ENCODE assay signal across 12 cellular contexts in the genomic region with DNA sequence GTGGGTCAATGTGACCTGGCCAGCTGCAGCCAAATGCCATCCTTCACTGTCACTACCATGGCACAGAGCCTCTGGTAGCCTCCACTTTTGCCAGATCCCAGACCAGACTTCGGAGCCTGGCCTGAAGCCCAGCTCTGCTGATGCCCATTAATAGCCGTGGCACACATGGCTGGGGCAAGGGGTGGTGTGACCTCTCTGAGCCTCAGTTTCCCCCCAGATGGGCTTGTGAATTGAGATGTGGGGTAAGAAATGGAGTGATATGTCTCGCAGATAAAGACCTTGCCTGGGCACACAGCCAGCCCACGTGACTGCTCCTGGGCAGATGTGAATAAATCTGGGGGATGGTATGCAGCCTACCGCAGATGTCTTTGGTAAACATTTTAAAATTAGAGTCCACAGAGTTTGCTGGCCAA. TPM values are rescaled to one million over a fixed set of nuclear protein-coding genes. Genes with fewer than 3 reads are reported as not detected.
DNase-seq lines count a peak whose midpoint lies in the region; ATAC-seq, FAIRE-seq and TF ChIP-seq lines count a peak whose summit lies in the region.
"Had no signal": no experiment of that assay in that cellular context is flagged by ENCODE, and none has a peak within 500 bp of the region (broad histone marks: within the 10 kb centered on the region; RNA-seq: fewer than 3 reads in every experiment).

No MANE protein-coding gene starts in this region.

- POLR2A ChIA-PET in HepG2 (lab: Yijun Ruan, JAX), result no interaction called here

- no peaks in the 10 kb centered on the region for H4K20me1 ChIP-seq in HepG2 (ENCODE audit: insufficient read depth, low read length)

- TF ChIP-seq RAD21 in liver (IDR thresholded peaks at IDR 0.05) (peak in 1 of 2 donors; percentile 31), HepG2 (CRISPR knock-in tag; IDR thresholded peaks at IDR 0.05) (no peak)

- WGBS in liver, result 38% methylated on average over 5 of the region's 5 CpGs
- WGBS in HepG2 (ENCODE audit: low lambda C conversion rate), result 47% methylated on average over 5 of the region's 5 CpGs

- H3K9me3 ChIP-seq in liver (ENCODE audit: control insufficient read depth in 4 of 4, low read length in 3 of 4) (no peaks in the 10 kb centered on the region), HepG2 (ENCODE audit: low read length) (no peaks in the 10 kb centered on the region), uterus (no peaks in the 10 kb centered on the region)
- H3K9me3 ChIP-seq: pancreas had no signal

- TF ChIP-seq CTCF in liver (IDR thresholded peaks at IDR 0.05; ENCODE audit: low read depth, low read length, missing input control) (no peak), HepG2 (CRISPR knock-in tag; IDR thresholded peaks at IDR 0.05) (no peak), fibroblast of pulmonary artery (IDR thresholded peaks at IDR 0.05; ENCODE audit: low read length, missing control alignments) (no peak), uterus (IDR thresholded peaks at IDR 0.05) (no peak)

- no peaks in the 10 kb centered on the region for H3K79me2 ChIP-seq in HepG2 (ENCODE audit: insufficient read depth, low read length)

- FAIRE-seq in HepG2 (lab: Jason Lieb, UNC), result no peak
- FAIRE-seq: colon, pancreas had no signal

- CTCF ChIA-PET in HepG2 (lab: Yijun Ruan, JAX; ENCODE audit: low intra/inter-chr PET ratio, low total read pairs), result no interaction called here

- no peak for ATAC-seq in HepG2

- H3K4me2 ChIP-seq in HepG2 (ENCODE audit: low read depth, low read length), result no peak overlapping the region

- DNase-seq in HepG2 (ENCODE audit: low spot score) (no peak), NCI-H69 (lab: John Stamatoyannopoulos, UW) (peak; percentile 76), fibroblast of pulmonary artery (ENCODE audit: low read depth) (peak; percentile 37), uterus (peak; percentile 79 to 86), putamen (ENCODE audit: low spot score) (no peak), HuH-7.5 (ENCODE audit: low spot score) (no peak)
- DNase-seq in stimulated activated CD8-positive, alpha-beta memory T cell treated with anti-CD3 and anti-CD28 coated beads, Interleukin-4, amount 100 ng/mL, for 48 hours, result no peak
- DNase-seq: activated CD4-positive, alpha-beta memory T cell treated with anti-CD3 and anti-CD28 coated beads, Interleukin-2, amount 10 ng/mL, durations not matched to agents 7 days and 5 days; MV-4-11; pancreas had no signal

- in situ Hi-C loops in HepG2 (cut with HindIII; ENCODE audit: extremely low pct_ligation_motif_present, low pct_unique_long_range_greater_than_20kb), result no loop called here

- intact Hi-C loops in HepG2 (cut with micrococcal nuclease; ENCODE audit: unreplicated experiment), result no loop called here
- intact Hi-C loops in uterus (cut with DNase I; ENCODE audit: low total_unique reads), result no loop called here

- no peak overlapping the region for H3K27ac ChIP-seq in liver (ENCODE audit: low read depth in 1 of 2, low read length in 2 of 2)
- no peak overlapping the region for H3K27ac ChIP-seq in HepG2 (ENCODE audit: extremely low read length, insufficient read depth, low read length)
- peak overlapping the region; percentile 71 to 90 for H3K27ac ChIP-seq in uterus
- H3K27ac ChIP-seq: pancreas had no signal

- peaks cover 3 to 11% (median 6%) of the 10 kb centered on the region in 4 donors for H3K4me1 ChIP-seq in liver (ENCODE audit: control insufficient read depth in 4 of 4, insufficient read depth in 4 of 4, low read length in 3 of 4)
- H3K4me1 ChIP-seq in HepG2 (ENCODE audit: insufficient read depth, low read length), result peaks cover 15% of the 10 kb centered on the region; the same call in 1 of the 2 replicates
- peaks cover 4 to 9% of the 10 kb centered on the region in 2 donors for H3K4me1 ChIP-seq in uterus
- H3K4me1 ChIP-seq: pancreas had no signal

- H3K27me3 ChIP-seq in liver (ENCODE audit: control insufficient read depth in 4 of 4, insufficient read depth in 4 of 4, low read length in 3 of 4) (no peaks in the 10 kb centered on the region), HepG2 (ENCODE audit: control insufficient read depth in 1 of 2, insufficient read depth in 2 of 2, low read length in 2 of 2) (no peaks in the 10 kb centered on the region), uterus (no peaks in the 10 kb centered on the region)
- H3K27me3 ChIP-seq: pancreas had no signal

- H3K9ac ChIP-seq in liver (ENCODE audit: low read depth in 1 of 2, low read length in 2 of 2), result no peak overlapping the region
- H3K9ac ChIP-seq in HepG2 (ENCODE audit: insufficient read depth, low read depth, low read length), result no peak overlapping the region

- TF ChIP-seq POLR2A in HepG2 (IDR thresholded peaks at IDR 0.05; ENCODE audit: insufficient read depth in 1 of 2, low read depth in 2 of 2, low read length in 2 of 2) (no peak), uterus (IDR thresholded peaks at IDR 0.05) (no peak)

- no TSS peak for BruUV-seq in HepG2 (replicated peaks; lab: Mats Ljungman, UMichigan)

- H3K4me3 ChIP-seq in liver (ENCODE audit: low read depth in 1 of 3, low read length in 3 of 3) (no peak overlapping the region), HepG2 (replicated peaks in 1 of 3; ENCODE audit: insufficient read depth in 1 of 3, low read depth in 2 of 3, low read length in 3 of 3) (no peak overlapping the region), fibroblast of pulmonary artery (replicated peaks; ENCODE audit: low read depth, low read length) (no peak overlapping the region), uterus (no peak overlapping the region)
- H3K4me3 ChIP-seq: pancreas had no signal

- H3K36me3 ChIP-seq in liver (ENCODE audit: control insufficient read depth in 4 of 4, insufficient read depth in 3 of 4, low read depth in 1 of 4, low read length in 3 of 4) (no peaks in the 10 kb centered on the region), HepG2 (replicated peaks in 1 of 2; ENCODE audit: control insufficient read depth in 1 of 2, insufficient read depth in 2 of 2, low read length in 2 of 2) (no peaks in the 10 kb centered on the region), uterus (no peaks in the 10 kb centered on the region)
- H3K36me3 ChIP-seq: pancreas had no signal

- no peak for TF ChIP-seq EP300 in HepG2 (IDR thresholded peaks at IDR 0.05; ENCODE audit: low read depth in 2 of 2, low read length in 2 of 2)
- TF ChIP-seq EP300 in HepG2 (CRISPR knock-in tag; IDR thresholded peaks at IDR 0.05; ENCODE audit: borderline replicate concordance), result no peak

- no peak overlapping the region for H2AFZ ChIP-seq in HepG2 (ENCODE audit: low read length)

TF ChIP-seq in HepG2, 621 proteins besides CTCF, POLR2A, EP300 and RAD21 (continues in another document):
- TF ChIP-seq XRCC5 (optimal IDR thresholded peaks at IDR 0.05; ENCODE audit: low read length), result no peak

RNA-seq across cellular contexts. Expression of gene SUSD3, which starts 13.9 kb away (rescaled TPM):
- total RNA-seq in liver (1 to 10 TPM; 4.1 to 9.7 TPM), HepG2 (2016; rRNA removed; fragmentation: Illumina TruSeq; extraction: Trizol) (6.0 and 7.0 TPM in 2 replicates), uterus (10 to 100 TPM in 3 of 4 donors, 1 to 10 TPM in 1; 9.3 to 52.7 (median 14.7) TPM)
- polyA plus RNA-seq in liver (10 to 100 TPM; 13.9 to 19.2 TPM), HepG2 (2011; rRNA removed) (9.1 and 11.7 TPM in 2 replicates)
- total RNA-seq in HepG2 (2016; cell fraction: cytosol; rRNA removed; fragmentation: Illumina TruSeq; extraction: Trizol; ENCODE audit: low read depth), result 10.2 and 12.4 TPM in 2 replicates
- total RNA-seq in HepG2 (2016; cell fraction: insoluble cytoplasmic fraction; rRNA removed; fragmentation: Illumina TruSeq; extraction: Trizol), result 6.3 and 8.8 TPM in 2 replicates
- 10.0 and 14.6 TPM in 2 replicates for total RNA-seq in HepG2 (2016; cell fraction: membrane; rRNA removed; fragmentation: Illumina TruSeq; extraction: Trizol)
- total RNA-seq in HepG2 (2016; cell fraction: nucleus; rRNA removed; fragmentation: Illumina TruSeq; extraction: Trizol), result 4.9 and 5.2 TPM in 2 replicates
- polyA plus RNA-seq in HepG2 (2011; cell fraction: cytosol; rRNA removed), result 6.2 and 9.7 TPM in 2 replicates
- 4.6 and 5.9 TPM in 2 replicates for polyA plus RNA-seq in HepG2 (2011; cell fraction: nucleus; rRNA removed)
- 4.2 and 5.4 TPM in 2 replicates for polyA plus RNA-seq in HepG2 (2012)
- 12.5 and 16.5 TPM in 2 replicates for polyA plus RNA-seq in HepG2 (2016; cell fraction: cytosol; fragmentation: Illumina TruSeq; extraction: Trizol; ENCODE audit: low read depth)
- 5.3 and 7.1 TPM in 2 replicates for polyA plus RNA-seq in HepG2 (2016; cell fraction: insoluble cytoplasmic fraction; fragmentation: Illumina TruSeq; extraction: Trizol; ENCODE audit: low read depth)
- polyA plus RNA-seq in HepG2 (2016; cell fraction: membrane; fragmentation: Illumina TruSeq; extraction: Trizol; ENCODE audit: low read depth), result 12.6 and 14.6 TPM in 2 replicates
- 9.7 and 10.7 TPM in 2 replicates for polyA plus RNA-seq in HepG2 (2016; cell fraction: nucleus; fragmentation: Illumina TruSeq; extraction: Trizol; ENCODE audit: insufficient read depth, low read depth)
- polyA minus RNA-seq in HepG2 (2011; rRNA and poly(A)+ RNA removed; ENCODE audit: low replicate concordance), result 7.9 TPM in 1 of 2 replicates, not detected in the other
- 1.8 and 2.8 TPM in 2 replicates for polyA minus RNA-seq in HepG2 (2011; cell fraction: cytosol; rRNA and poly(A)+ RNA removed)
- 0.90 and 0.99 TPM in 2 replicates for polyA minus RNA-seq in HepG2 (2011; cell fraction: nucleus; rRNA and poly(A)+ RNA removed)

RNA-seq across cellular contexts. Expression of gene CARD19, which starts 23.6 kb away (rescaled TPM):
- total RNA-seq in liver, result 10 to 100 TPM; 13.0 to 15.5 TPM
- polyA plus RNA-seq in liver, result 10 to 100 TPM; 17.2 to 18.2 TPM
- 15.2 and 18.4 TPM in 2 replicates for total RNA-seq in HepG2 (2016; rRNA removed; fragmentation: Illumina TruSeq; extraction: Trizol)
- total RNA-seq in HepG2 (2016; cell fraction: cytosol; rRNA removed; fragmentation: Illumina TruSeq; extraction: Trizol; ENCODE audit: low read depth), result 15.8 and 20.2 TPM in 2 replicates
- 18.6 and 20.5 TPM in 2 replicates for total RNA-seq in HepG2 (2016; cell fraction: insoluble cytoplasmic fraction; rRNA removed; fragmentation: Illumina TruSeq; extraction: Trizol)
- 17.3 and 29.5 TPM in 2 replicates for total RNA-seq in HepG2 (2016; cell fraction: membrane; rRNA removed; fragmentation: Illumina TruSeq; extraction: Trizol)
- total RNA-seq in HepG2 (2016; cell fraction: nucleus; rRNA removed; fragmentation: Illumina TruSeq; extraction: Trizol), result 8.3 and 12.2 TPM in 2 replicates
- polyA plus RNA-seq in HepG2 (2011; rRNA removed), result 47.2 and 62.0 TPM in 2 replicates
- 33.8 and 73.1 TPM in 2 replicates for polyA plus RNA-seq in HepG2 (2011; cell fraction: cytosol; rRNA removed)
- 101 and 106 TPM in 2 replicates for polyA plus RNA-seq in HepG2 (2011; cell fraction: nucleus; rRNA removed)
- 14.6 TPM in 2 replicates for polyA plus RNA-seq in HepG2 (2012)
- 16.0 and 27.0 TPM in 2 replicates for polyA plus RNA-seq in HepG2 (2016; cell fraction: cytosol; fragmentation: Illumina TruSeq; extraction: Trizol; ENCODE audit: low read depth)
- polyA plus RNA-seq in HepG2 (2016; cell fraction: insoluble cytoplasmic fraction; fragmentation: Illumina TruSeq; extraction: Trizol; ENCODE audit: low read depth), result 14.7 and 18.5 TPM in 2 replicates
- polyA plus RNA-seq in HepG2 (2016; cell fraction: membrane; fragmentation: Illumina TruSeq; extraction: Trizol; ENCODE audit: low read depth), result 13.4 and 18.5 TPM in 2 replicates
- 25.1 and 25.9 TPM in 2 replicates for polyA plus RNA-seq in HepG2 (2016; cell fraction: nucleus; fragmentation: Illumina TruSeq; extraction: Trizol; ENCODE audit: insufficient read depth, low read depth)
- 11.5 and 28.1 TPM in 2 replicates for polyA minus RNA-seq in HepG2 (2011; rRNA and poly(A)+ RNA removed; ENCODE audit: low replicate concordance)
- polyA minus RNA-seq in HepG2 (2011; cell fraction: cytosol; rRNA and poly(A)+ RNA removed), result 14.0 and 17.6 TPM in 2 replicates
- 11.3 and 12.8 TPM in 2 replicates for polyA minus RNA-seq in HepG2 (2011; cell fraction: nucleus; rRNA and poly(A)+ RNA removed)
- total RNA-seq in uterus, result 10 to 100 TPM; 23.7 to 71.4 (median 40.9) TPM

Comparison
In these comparisons a context has a peak if more than half of its experiments do, and no peak if none do; other contexts are left out.
1. H3K27ac ChIP-seq: peak in uterus (2 of 2); none in liver (0 of 2) and HepG2 (single experiment).
2. DNase-seq: peak in NCI-H69 (single experiment), fibroblast of pulmonary artery (single experiment) and uterus (2 of 2); none in HepG2 (single experiment), putamen (single experiment), stimulated activated CD8-positive, alpha-beta memory T cell treated with anti-CD3 and anti-CD28 coated beads, Interleukin-4, amount 100 ng/mL, for 48 hours (single experiment) and HuH-7.5 (single experiment).